Comparison of ENCODE assay signal across 8 cellular contexts in the genomic region with DNA sequence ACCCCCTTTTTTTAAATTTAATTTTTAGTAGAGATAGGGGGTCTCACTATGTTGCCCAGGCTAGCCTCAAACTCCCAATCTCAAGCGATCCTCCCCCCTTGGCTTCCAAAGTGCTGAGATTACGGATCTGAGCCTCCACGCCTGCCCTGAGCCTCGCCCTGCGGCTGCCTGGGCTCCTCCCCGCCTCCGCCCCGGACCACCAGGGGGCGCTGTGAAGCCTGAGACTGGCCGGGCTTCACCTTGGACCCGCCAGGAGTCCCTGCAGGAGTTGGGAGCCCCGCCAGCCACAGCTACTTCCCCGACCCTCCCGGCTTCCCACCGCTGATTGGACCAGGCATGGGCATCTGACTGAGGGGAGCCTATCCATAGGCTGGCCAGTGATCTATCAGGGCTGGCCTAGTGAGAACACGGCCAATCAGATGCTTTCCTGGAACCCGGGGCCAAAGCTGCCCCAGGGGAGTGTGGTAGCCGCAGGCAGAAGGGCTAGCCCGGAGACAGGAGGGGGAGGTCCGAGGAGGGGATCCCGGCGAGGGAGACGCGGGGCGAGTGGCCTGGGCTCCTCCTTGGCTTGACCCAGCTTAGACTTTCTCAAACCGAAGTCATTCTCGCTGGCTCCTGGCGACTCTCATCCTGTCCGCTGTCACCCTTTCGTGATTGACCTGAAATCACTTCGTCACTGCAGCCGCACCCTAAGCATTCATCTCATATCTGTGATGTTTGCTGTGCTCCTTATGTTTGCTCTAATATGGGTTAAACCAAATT. TPM values are rescaled to one million over a fixed set of nuclear protein-coding genes. Genes with fewer than 3 reads are reported as not detected.
A peak's percentile ranks its signal among the peaks of the same experiment; 100 is the strongest.
DNase-seq lines count a peak whose midpoint lies in the region; ATAC-seq and TF ChIP-seq lines count a peak whose summit lies in the region.

No MANE protein-coding gene starts in this region.

- no peaks in the 10 kb centered on the region for H3K27me3 ChIP-seq in ascending aorta
- no peaks in the 10 kb centered on the region for H3K27me3 ChIP-seq in rectal smooth muscle tissue (ENCODE audit: control insufficient read depth, insufficient read depth, low read length)

- peak overlapping the region; percentile 25 for H3K9ac ChIP-seq in rectal smooth muscle tissue (ENCODE audit: low read length)

- H3K27me3 Mint-ChIP-seq in T-helper 17 cell = no peaks in the 10 kb centered on the region

- H3K4me3 Mint-ChIP-seq in T-helper 17 cell = peak overlapping the region; percentile 92

- H3K4me3 ChIP-seq in ascending aorta = peak overlapping the region; percentile 63 to 81
- peak overlapping the region; percentile 71 for H3K4me3 ChIP-seq in rectal smooth muscle tissue (ENCODE audit: low read length)

- ATAC-seq in HG02884 (IDR thresholded peaks at IDR 0.05; ENCODE audit: unreplicated experiment) (peak; percentile 97), T-helper 17 cell (peak; percentile 90)

- H3K36me3 ChIP-seq in ascending aorta (no peaks in the 10 kb centered on the region), rectal smooth muscle tissue (ENCODE audit: control insufficient read depth, insufficient read depth, low read length) (no peaks in the 10 kb centered on the region)

- no peaks in the 10 kb centered on the region for H3K36me3 Mint-ChIP-seq in T-helper 17 cell (ENCODE audit: low read depth)

- in situ Hi-C loops in GM13977 (cut with MboI; ENCODE audit: low pct_unique_long_range_greater_than_20kb, low sequenced_read_pairs, unreplicated experiment) = no loop called here

- peak overlapping the region; percentile 71 to 83 for H3K27ac ChIP-seq in ascending aorta
- peak overlapping the region; percentile 68 for H3K27ac ChIP-seq in rectal smooth muscle tissue (ENCODE audit: low read depth, low read length)

- intact Hi-C loops in ascending aorta (cut with DNase I) = loop anchor here (1.0 kb wide), 2 partner anchors 15 to 69 kb away; a partner anchor contains a TSS

- TF ChIP-seq CTCF in GM13977 (IDR thresholded peaks at IDR 0.05; ENCODE audit: extremely low read depth, insufficient read depth, missing control alignments) (peak; percentile 99), ascending aorta (IDR thresholded peaks at IDR 0.05) (peak; percentile 98 to 99 (median 98))

- H3K4me1 Mint-ChIP-seq in T-helper 17 cell = peaks cover 24% of the 10 kb centered on the region

- no peaks in the 10 kb centered on the region for H3K9me3 ChIP-seq in T-helper 17 cell (ENCODE audit: control insufficient read depth, low read length, poor library complexity, severe bottlenecking)
- no peaks in the 10 kb centered on the region for H3K9me3 ChIP-seq in ascending aorta

- DNase-seq in GM13977 (ENCODE audit: low spot score) (peak; percentile 99), NCI-H1694 (lab: John Stamatoyannopoulos, UW) (peak; percentile 100), T-helper 17 cell (peak; percentile 84 to 93 (median 91)), ascending aorta (ENCODE audit: low spot score in 2 of 2) (peak; percentile 94 to 99), hepatic stellate cell (ENCODE audit: low spot score) (peak; percentile 100), NCI-H1048 (lab: John Stamatoyannopoulos, UW) (no peak)

- H3K27ac Mint-ChIP-seq in T-helper 17 cell = peak overlapping the region; percentile 77

- peaks cover 0 to 5% of the 10 kb centered on the region in 2 donors for H3K4me1 ChIP-seq in ascending aorta
- H3K4me1 ChIP-seq in rectal smooth muscle tissue (ENCODE audit: control insufficient read depth, insufficient read depth, low read length) = no peaks in the 10 kb centered on the region

RNA-seq across cellular contexts. Expression of a gene that starts 15.1 kb away (rescaled TPM):
- 10 to 100 TPM in 1 of 2 donors, 1 to 10 TPM in 1; 3.3 to 17.6 TPM for total RNA-seq in T-helper 17 cell
- total RNA-seq in ascending aorta = 118 TPM
